ENCODE assay signal across 16 cellular contexts in genomic region chr11:23509023-23509422, GRCh38.
DNase-seq lines count a peak whose midpoint lies in the region; TF ChIP-seq lines count a peak whose summit lies in the region.
"Had no signal": no experiment of that assay in that cellular context is flagged by ENCODE, and none has a peak within 500 bp of the region (broad histone marks: within the 10 kb centered on the region; RNA-seq: fewer than 3 reads in every experiment).

No MANE protein-coding gene starts in this region.

- no peak overlapping the region for H3K27ac Mint-ChIP-seq in HFFc6
- H3K27ac Mint-ChIP-seq: CD4-positive, CD25-positive, alpha-beta regulatory T cell; naive thymus-derived CD8-positive, alpha-beta T cell had no signal

- H3K9ac ChIP-seq in adipocyte (ENCODE audit: low read length) = no peak overlapping the region

- intact Hi-C loops in testis (cut with DNase I; ENCODE audit: low total_unique reads) = no loop called here

- no peak for TF ChIP-seq POLR2A in testis (IDR thresholded peaks at IDR 0.05)

- no peak overlapping the region for H3K27ac ChIP-seq in testis
- H3K27ac ChIP-seq: sigmoid colon had no signal

- DNase-seq in EL (peak; percentile 46), HFFc6 (peak; percentile 17), adipocyte (ENCODE audit: low read depth) (peak; percentile 17), kidney epithelial cell (ENCODE audit: low read depth) (peak; percentile 86), NCI-H524 (lab: John Stamatoyannopoulos, UW) (no peak), SIG-M5 (lab: John Stamatoyannopoulos, UW) (no peak), HT-29 (ENCODE audit: low spot score) (no peak), testis (no peak)
- DNase-seq: CD4-positive, CD25-positive, alpha-beta regulatory T cell; effector CD4-positive, alpha-beta T cell; glutamatergic neuron; left ventricle myocardium superior; naive thymus-derived CD8-positive, alpha-beta T cell; NCI-H2081 treated with DMSO at 0.1 percent for 48 hours; NK-92 treated with Interleukin-12 subunit alpha and Interleukin-12 subunit beta, amount 100 ng/mL, for 24 hours; sigmoid colon had no signal

- H3K9me3 Mint-ChIP-seq in HFFc6 = no peaks in the 10 kb centered on the region

- H3K36me3 ChIP-seq in adipocyte (ENCODE audit: control insufficient read depth, insufficient read depth, low read length, severe bottlenecking) (no peaks in the 10 kb centered on the region), kidney epithelial cell (ENCODE audit: control insufficient read depth, insufficient read depth, low read length) (no peaks in the 10 kb centered on the region), testis (ENCODE audit: low read depth, missing control alignments) (no peaks in the 10 kb centered on the region)
- H3K36me3 ChIP-seq: sigmoid colon had no signal

- H3K27me3 ChIP-seq in adipocyte (replicated peaks; ENCODE audit: control insufficient read depth, insufficient read depth, low read length) (peaks cover 5% of the 10 kb centered on the region), kidney epithelial cell (ENCODE audit: control insufficient read depth, insufficient read depth, low read length) (no peaks in the 10 kb centered on the region), testis (no peaks in the 10 kb centered on the region)
- H3K27me3 ChIP-seq: sigmoid colon had no signal

- H3K9me3 ChIP-seq in adipocyte (ENCODE audit: control insufficient read depth, low read length) = no peaks in the 10 kb centered on the region
- H3K9me3 ChIP-seq in testis = no peaks in the 10 kb centered on the region
- H3K9me3 ChIP-seq: sigmoid colon had no signal

- no peaks in the 10 kb centered on the region for H3K36me3 Mint-ChIP-seq in HFFc6 (ENCODE audit: low read depth)
- H3K36me3 Mint-ChIP-seq: CD4-positive, CD25-positive, alpha-beta regulatory T cell; naive thymus-derived CD8-positive, alpha-beta T cell had no signal

- H3K4me1 ChIP-seq in adipocyte (ENCODE audit: control insufficient read depth, insufficient read depth, low read length) (no peaks in the 10 kb centered on the region), testis (no peaks in the 10 kb centered on the region)
- H3K4me1 ChIP-seq: sigmoid colon had no signal

- no peak overlapping the region for H3K4me3 Mint-ChIP-seq in HFFc6
- H3K4me3 Mint-ChIP-seq: CD4-positive, CD25-positive, alpha-beta regulatory T cell; naive thymus-derived CD8-positive, alpha-beta T cell had no signal

- H3K4me3 ChIP-seq in adipocyte (ENCODE audit: low read length) (no peak overlapping the region), kidney epithelial cell (ENCODE audit: low read depth, low read length) (no peak overlapping the region), testis (no peak overlapping the region)
- H3K4me3 ChIP-seq: sigmoid colon had no signal

- H3K27me3 Mint-ChIP-seq in HFFc6 (ENCODE audit: insufficient read depth) = no peaks in the 10 kb centered on the region
- H3K27me3 Mint-ChIP-seq: CD4-positive, CD25-positive, alpha-beta regulatory T cell; naive thymus-derived CD8-positive, alpha-beta T cell had no signal

- peaks cover 15% of the 10 kb centered on the region for H3K4me1 Mint-ChIP-seq in HFFc6 (ENCODE audit: low read depth)
- H3K4me1 Mint-ChIP-seq: CD4-positive, CD25-positive, alpha-beta regulatory T cell; naive thymus-derived CD8-positive, alpha-beta T cell had no signal

- TF ChIP-seq CTCF in HFFc6 (IDR thresholded peaks at IDR 0.05) (no peak), kidney epithelial cell (IDR thresholded peaks at IDR 0.05; ENCODE audit: insufficient read depth, low read length, poor library complexity, severe bottlenecking) (no peak), testis (IDR thresholded peaks at IDR 0.05) (no peak)

Comparison
In these comparisons a context has a peak if more than half of its experiments do, and no peak if none do; other contexts are left out.
1. DNase-seq: peak in EL (single experiment), HFFc6 (single experiment), adipocyte (single experiment) and kidney epithelial cell (single experiment); none in NCI-H524 (0 of 2), SIG-M5 (single experiment), HT-29 (single experiment) and testis (single experiment).